In the genomic region with DNA sequence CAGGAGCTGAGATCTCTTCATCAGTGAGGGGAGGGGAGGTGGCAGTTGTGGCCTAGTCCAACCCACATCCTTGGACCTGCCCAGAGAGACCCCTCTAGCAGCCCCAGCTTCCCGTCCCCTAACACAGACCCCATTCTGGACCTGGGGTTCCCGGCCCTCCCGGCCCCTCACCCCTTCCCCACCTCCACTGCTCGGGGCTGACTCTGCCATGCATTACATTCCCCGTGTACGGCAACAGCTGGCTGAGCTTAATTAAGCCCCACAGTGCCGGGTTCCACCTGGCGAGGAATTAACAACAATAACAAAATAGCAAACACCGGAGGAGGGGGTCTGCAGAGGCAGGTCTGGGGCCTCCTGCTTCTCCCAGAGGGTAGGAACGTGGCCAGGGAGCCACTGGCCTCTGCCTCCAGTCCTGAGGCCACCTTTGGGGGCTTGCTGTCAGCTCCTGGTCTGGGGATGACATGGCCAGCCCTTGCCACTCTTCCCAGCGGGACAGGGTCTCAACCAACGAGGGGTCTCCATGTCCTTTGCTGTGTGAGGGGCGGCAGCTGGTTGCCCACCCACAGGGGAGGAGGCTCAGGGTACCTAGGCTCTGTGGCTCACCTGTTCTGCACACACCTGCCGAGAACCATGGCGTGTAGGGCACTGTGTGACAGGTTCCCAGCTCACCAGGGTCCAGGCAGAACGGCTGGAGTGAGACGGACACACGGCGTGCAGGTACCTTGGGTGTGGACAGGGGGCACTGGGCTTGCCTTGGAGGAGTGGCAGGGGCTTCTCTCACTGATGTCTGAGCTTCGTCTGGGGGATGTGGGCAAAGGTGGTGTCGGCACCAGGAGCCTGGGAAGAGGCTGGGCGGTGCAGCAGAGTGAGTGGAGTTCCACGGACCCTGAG, we compare ENCODE assay signal across 26 cellular contexts. TPM values are rescaled to one million over a fixed set of nuclear protein-coding genes. Genes with fewer than 3 reads are reported as not detected.
A peak's percentile ranks its signal among the peaks of the same experiment; 100 is the strongest.
DNase-seq lines count a peak whose midpoint lies in the region; ATAC-seq and TF ChIP-seq lines count a peak whose summit lies in the region.
"Had no signal": no experiment of that assay in that cellular context is flagged by ENCODE, and none has a peak within 500 bp of the region (broad histone marks: within the 10 kb centered on the region; RNA-seq: fewer than 3 reads in every experiment).

No MANE protein-coding gene starts in this region.

- H2BK15ac ChIP-seq in H9 (ENCODE audit: low read depth, low read length): no peak overlapping the region

- H3K27ac Mint-ChIP-seq in H9: no peak overlapping the region
- H3K27ac Mint-ChIP-seq in activated T-helper 17 cell treated with anti-CD3 and anti-CD28 coated beads, Interleukin-2, amount 50 U/mL, for 72 hours: peak overlapping the region; percentile 15
- H3K27ac Mint-ChIP-seq in stimulated activated naive B cell treated with anti-CD40 and anti-IgM and Interleukin-4, amounts not matched to agents 10 μg/mL and 1 μg/mL and 100 μg/mL, for 72 hours: no peak overlapping the region
- H3K27ac Mint-ChIP-seq: activated CD4-positive, alpha-beta T cell treated with anti-CD3 and anti-CD28 coated beads, Interleukin-2, amount 10 ng/mL, durations not matched to agents 7 days and 5 days; activated T-cell treated with anti-CD3 and anti-CD28 coated beads, Interleukin-2, amount 50 U/mL, for 24 hours had no signal

- H3K36me3 ChIP-seq in osteoblast (ENCODE audit: insufficient read depth, low read length): no peaks in the 10 kb centered on the region
- H3K36me3 ChIP-seq in trophoblast cell (ENCODE audit: control insufficient read depth in 1 of 2, insufficient read depth in 2 of 2, low read length in 2 of 2): no peaks in the 10 kb centered on the region
- H3K36me3 ChIP-seq: BLaER1 treated with 17β-estradiol and CSF1 and Interleukin-3, amounts not matched to agents 10 nM and 100 nM; Peyer's patch; SJSA1; transverse colon had no signal

- H3K9me3 ChIP-seq in H9 (ENCODE audit: control insufficient read depth, low read depth, low read length): no peaks in the 10 kb centered on the region
- no peaks in the 10 kb centered on the region for H3K9me3 ChIP-seq in osteoblast (ENCODE audit: low read depth, low read length)
- H3K9me3 ChIP-seq in trophoblast cell (ENCODE audit: insufficient read depth, low read depth, low read length): peaks cover 7% of the 10 kb centered on the region
- H3K9me3 ChIP-seq: transverse colon had no signal

- H3K4me3 ChIP-seq in osteoblast (ENCODE audit: insufficient read depth, low read length) (no peak overlapping the region), trophoblast cell (ENCODE audit: low read depth, low read length) (no peak overlapping the region)
- H3K4me3 ChIP-seq: BLaER1 treated with 17β-estradiol and CSF1 and Interleukin-3, amounts not matched to agents 10 nM and 100 nM; Peyer's patch; psoas muscle; SJSA1; transverse colon had no signal

- H3K4me1 Mint-ChIP-seq in H9: 0 out of 4 replicates have a peak, but pooled peaks cover 2% of the 10 kb centered on the region in 2 experiments
- peaks cover 13% of the 10 kb centered on the region for H3K4me1 Mint-ChIP-seq in activated T-helper 17 cell treated with anti-CD3 and anti-CD28 coated beads, Interleukin-2, amount 50 U/mL, for 72 hours
- peaks cover 0 to 3% of the 10 kb centered on the region in 2 donors for H3K4me1 Mint-ChIP-seq in stimulated activated naive B cell treated with anti-CD40 and anti-IgM and Interleukin-4, amounts not matched to agents 10 μg/mL and 1 μg/mL and 100 μg/mL, for 72 hours

- peaks cover 0 to 5% of the 10 kb centered on the region in 2 experiments; a peak in 1 of 5 replicates for H3K9me3 Mint-ChIP-seq in H9
- H3K9me3 Mint-ChIP-seq in activated T-helper 17 cell treated with anti-CD3 and anti-CD28 coated beads, Interleukin-2, amount 50 U/mL, for 72 hours: peaks cover 9% of the 10 kb centered on the region
- H3K9me3 Mint-ChIP-seq in stimulated activated naive B cell treated with anti-CD40 and anti-IgM and Interleukin-4, amounts not matched to agents 10 μg/mL and 1 μg/mL and 100 μg/mL, for 72 hours: peaks cover 15 to 16% of the 10 kb centered on the region in 2 donors

- no peak overlapping the region for H3K23ac ChIP-seq in H9 (ENCODE audit: insufficient read length, low read depth, low read length)
- H3K23ac ChIP-seq in trophoblast cell (ENCODE audit: low read length): no peak overlapping the region

- no peak overlapping the region for H4K8ac ChIP-seq in H9 (replicated peaks; ENCODE audit: insufficient read length, low read depth, low read length)
- no peak overlapping the region for H4K8ac ChIP-seq in trophoblast cell (ENCODE audit: low read depth, low read length)

- H3K27me3 ChIP-seq in H9 (ENCODE audit: insufficient read depth, low read length): no peaks in the 10 kb centered on the region
- H3K27me3 ChIP-seq in osteoblast (ENCODE audit: insufficient read depth, low read length): no peaks in the 10 kb centered on the region
- H3K27me3 ChIP-seq in trophoblast cell (ENCODE audit: insufficient read depth, low read length): no peaks in the 10 kb centered on the region
- H3K27me3 ChIP-seq: BLaER1 treated with 17β-estradiol and CSF1 and Interleukin-3, amounts not matched to agents 10 nM and 100 nM; Peyer's patch had no signal

- H3K79me1 ChIP-seq in H9 (ENCODE audit: insufficient read depth, low read depth, low read length, poor library complexity, severe bottlenecking): no peaks in the 10 kb centered on the region
- no peaks in the 10 kb centered on the region for H3K79me1 ChIP-seq in trophoblast cell (ENCODE audit: low read length)

- H4K91ac ChIP-seq in H9 (ENCODE audit: insufficient read length, low read depth, low read length) (no peak overlapping the region), trophoblast cell (ENCODE audit: low read depth, low read length) (no peak overlapping the region)

- no peak overlapping the region for H3K56ac ChIP-seq in H9 (ENCODE audit: insufficient read length, low read depth, low read length)

- H4K20me1 ChIP-seq in H9 (ENCODE audit: control insufficient read depth, insufficient read depth, insufficient read length): peaks cover 3% of the 10 kb centered on the region
- no peaks in the 10 kb centered on the region for H4K20me1 ChIP-seq in osteoblast (ENCODE audit: insufficient read depth, low read length)
- H4K20me1 ChIP-seq: BLaER1 treated with 17β-estradiol and CSF1 and Interleukin-3, amounts not matched to agents 10 nM and 100 nM had no signal

- no peak overlapping the region for H3T11ph ChIP-seq in H9 (ENCODE audit: low read length)

- TF ChIP-seq CTCF in H9 (conservative IDR thresholded peaks at IDR 0.05): no peak
- TF ChIP-seq CTCF in osteoblast (IDR thresholded peaks at IDR 0.05; ENCODE audit: extremely low read depth, low read depth, low read length): no peak
- TF ChIP-seq CTCF in GM20000 (IDR thresholded peaks at IDR 0.05; ENCODE audit: extremely low read depth, missing control alignments): no peak

- no peak overlapping the region for H2AFZ ChIP-seq in H9 (ENCODE audit: low read length)
- no peak overlapping the region for H2AFZ ChIP-seq in osteoblast (ENCODE audit: low read length)
- H2AFZ ChIP-seq in trophoblast cell (ENCODE audit: insufficient read depth, low read length, poor library complexity): no peak overlapping the region

- DNase-seq in H9: no peak
- DNase-seq in NCI-H1694 treated with DMSO at 0.1 percent for 48 hours (lab: John Stamatoyannopoulos, UW): peak; percentile 33
- DNase-seq in osteoblast (ENCODE audit: insufficient read length, low spot score, missing footprints): peak; percentile 69
- DNase-seq in trophoblast cell: no peak
- no peak for DNase-seq in GM20000 (ENCODE audit: low spot score)
- no peak for DNase-seq in stimulated activated naive B cell treated with anti-CD40 and anti-IgM and Interleukin-4, amounts not matched to agents 10 μg/mL and 1 μg/mL and 100 μg/mL, for 72 hours
- DNase-seq: activated CD4-positive, alpha-beta T cell treated with anti-CD3 and anti-CD28 coated beads, Interleukin-2, amount 10 ng/mL, durations not matched to agents 7 days and 5 days; activated gamma-delta T cell; activated T-cell treated with anti-CD3 and anti-CD28 coated beads, Interleukin-2, amount 50 U/mL, for 24 hours; central memory CD4-positive, alpha-beta T cell; DMS53; glutamatergic neuron; IMR-90; NCI-H1436 treated with DMSO at 0.1 percent for 48 hours; NCI-H510A; nucleus accumbens; Peyer's patch; stimulated activated CD4-positive, alpha-beta T cell treated with anti-CD3 and anti-CD28 coated beads, Interleukin-15, amount 100 ng/mL, for 24 hours; stimulated activated CD4-positive, alpha-beta T cell treated with anti-CD3 and anti-CD28 coated beads, Interleukin-4, amount 100 ng/mL, for 4 hours; transverse colon had no signal

- H2BK12ac ChIP-seq in H9 (ENCODE audit: insufficient read length, low read depth, low read length) (no peak overlapping the region), trophoblast cell (ENCODE audit: low read length) (no peak overlapping the region)

- no peak overlapping the region for H4K5ac ChIP-seq in H9 (ENCODE audit: insufficient read length, low read depth, low read length)

- no peak overlapping the region for H3K4me3 Mint-ChIP-seq in H9
- H3K4me3 Mint-ChIP-seq in activated T-helper 17 cell treated with anti-CD3 and anti-CD28 coated beads, Interleukin-2, amount 50 U/mL, for 72 hours: no peak overlapping the region
- H3K4me3 Mint-ChIP-seq in stimulated activated naive B cell treated with anti-CD40 and anti-IgM and Interleukin-4, amounts not matched to agents 10 μg/mL and 1 μg/mL and 100 μg/mL, for 72 hours: no peak overlapping the region
- H3K4me3 Mint-ChIP-seq: activated CD4-positive, alpha-beta T cell treated with anti-CD3 and anti-CD28 coated beads, Interleukin-2, amount 10 ng/mL, durations not matched to agents 7 days and 5 days; activated T-cell treated with anti-CD3 and anti-CD28 coated beads, Interleukin-2, amount 50 U/mL, for 24 hours had no signal

- H3K23me2 ChIP-seq in H9 (ENCODE audit: insufficient read length, low read depth, low read length, poor library complexity, severe bottlenecking): no peaks in the 10 kb centered on the region

- H3K4me2 ChIP-seq in H9 (ENCODE audit: insufficient read depth, insufficient read length, low read length): no peak overlapping the region
- H3K4me2 ChIP-seq in osteoblast (ENCODE audit: insufficient read depth, low read length): no peak overlapping the region
- no peak overlapping the region for H3K4me2 ChIP-seq in trophoblast cell (ENCODE audit: low read length)
- H3K4me2 ChIP-seq: BLaER1 treated with 17β-estradiol and CSF1 and Interleukin-3, amounts not matched to agents 10 nM and 100 nM had no signal

- H3K4ac ChIP-seq in H9 (ENCODE audit: low read depth, low read length): no peak overlapping the region
- no peak overlapping the region for H3K4ac ChIP-seq in trophoblast cell (ENCODE audit: low read depth, low read length)

- H3K36me3 Mint-ChIP-seq in H9 (ENCODE audit: insufficient read depth in 1 of 3, low read depth in 3 of 3): no peaks in the 10 kb centered on the region
- H3K36me3 Mint-ChIP-seq in activated T-helper 17 cell treated with anti-CD3 and anti-CD28 coated beads, Interleukin-2, amount 50 U/mL, for 72 hours (ENCODE audit: low read depth): peaks cover 6% of the 10 kb centered on the region
- H3K36me3 Mint-ChIP-seq in stimulated activated naive B cell treated with anti-CD40 and anti-IgM and Interleukin-4, amounts not matched to agents 10 μg/mL and 1 μg/mL and 100 μg/mL, for 72 hours: peaks cover 4 to 14% of the 10 kb centered on the region in 2 donors

- no peak for ATAC-seq in activated T-helper 17 cell treated with anti-CD3 and anti-CD28 coated beads, Interleukin-2, amount 50 U/mL, for 72 hours (replicated peaks)
- ATAC-seq in stimulated activated naive B cell treated with anti-CD40 and anti-IgM and Interleukin-4, amounts not matched to agents 10 μg/mL and 1 μg/mL and 100 μg/mL, for 72 hours (replicated peaks): no peak
- ATAC-seq: left lobe of liver, psoas muscle had no signal

- H3K18ac ChIP-seq in H9 (ENCODE audit: insufficient read length, low read depth, low read length) (no peak overlapping the region), trophoblast cell (ENCODE audit: low read length) (no peak overlapping the region)

- H3K27me3 Mint-ChIP-seq in H9 (ENCODE audit: low read depth): peaks cover 30% of the 10 kb centered on the region
- H3K27me3 Mint-ChIP-seq in activated T-helper 17 cell treated with anti-CD3 and anti-CD28 coated beads, Interleukin-2, amount 50 U/mL, for 72 hours: peaks cover 5% of the 10 kb centered on the region
- peaks cover 9 to 40% of the 10 kb centered on the region in 2 donors for H3K27me3 Mint-ChIP-seq in stimulated activated naive B cell treated with anti-CD40 and anti-IgM and Interleukin-4, amounts not matched to agents 10 μg/mL and 1 μg/mL and 100 μg/mL, for 72 hours
- H3K27me3 Mint-ChIP-seq: activated CD4-positive, alpha-beta T cell treated with anti-CD3 and anti-CD28 coated beads, Interleukin-2, amount 10 ng/mL, durations not matched to agents 7 days and 5 days; activated T-cell treated with anti-CD3 and anti-CD28 coated beads, Interleukin-2, amount 50 U/mL, for 24 hours had no signal

- no peaks in the 10 kb centered on the region for H3K79me2 ChIP-seq in H9 (ENCODE audit: insufficient read depth, low read length)
- no peaks in the 10 kb centered on the region for H3K79me2 ChIP-seq in osteoblast (ENCODE audit: insufficient read depth, low read length)
- no peaks in the 10 kb centered on the region for H3K79me2 ChIP-seq in trophoblast cell (ENCODE audit: control insufficient read depth, insufficient read depth, low read length, poor library complexity)

- no peak overlapping the region for H4K12ac ChIP-seq in trophoblast cell (ENCODE audit: low read depth, low read length)

- WGBS in H9 (ENCODE audit: extremely low coverage, insufficient read length, low lambda C conversion rate): no CpG with 5 or more reads among the region's 23 CpGs
- no CpG with 5 or more reads among the region's 23 CpGs for WGBS in trophoblast cell (ENCODE audit: extremely low coverage, insufficient coverage, insufficient read length)

- no peak overlapping the region for H2AK5ac ChIP-seq in H9 (ENCODE audit: insufficient read length, low read length)
- no peak overlapping the region for H2AK5ac ChIP-seq in trophoblast cell (ENCODE audit: low read length)

- H2BK120ac ChIP-seq in H9 (ENCODE audit: low read depth, low read length, poor library complexity, severe bottlenecking): no peak overlapping the region
- no peak overlapping the region for H2BK120ac ChIP-seq in trophoblast cell (ENCODE audit: insufficient read depth, low read length, poor library complexity)

- H3K14ac ChIP-seq in H9 (ENCODE audit: insufficient read depth, low read length) (peak overlapping the region; percentile 39; the same call in 1 of the 2 replicates), trophoblast cell (ENCODE audit: low read length) (no peak overlapping the region)

- no peak overlapping the region for H3K9ac ChIP-seq in H9 (ENCODE audit: extremely low read depth, insufficient read length, low read length)
- H3K9ac ChIP-seq in trophoblast cell (ENCODE audit: low read length): no peak overlapping the region
- H3K9ac ChIP-seq: BLaER1 treated with 17β-estradiol and CSF1 and Interleukin-3, amounts not matched to agents 10 nM and 100 nM had no signal

- H3K4me1 ChIP-seq in H9 (ENCODE audit: insufficient read depth, low read length) (no peaks in the 10 kb centered on the region), osteoblast (ENCODE audit: insufficient read depth, low read length) (no peaks in the 10 kb centered on the region), trophoblast cell (ENCODE audit: control insufficient read depth in 1 of 2, insufficient read depth in 2 of 2, low read length in 2 of 2) (no peaks in the 10 kb centered on the region)
- H3K4me1 ChIP-seq: Peyer's patch, psoas muscle, SJSA1, transverse colon had no signal

- no peak overlapping the region for H2BK5ac ChIP-seq in H9 (ENCODE audit: insufficient read length, low read length)
- no peak overlapping the region for H2BK5ac ChIP-seq in trophoblast cell (ENCODE audit: low read depth, low read length, poor library complexity)

- H2BK20ac ChIP-seq in H9 (ENCODE audit: low read depth, low read length, poor library complexity, severe bottlenecking): no peak overlapping the region

- H3K27ac ChIP-seq in H9 (ENCODE audit: insufficient read length, low read depth, low read length) (no peak overlapping the region), osteoblast (ENCODE audit: low read depth, low read length) (no peak overlapping the region), trophoblast cell (ENCODE audit: low read depth, low read length) (no peak overlapping the region)
- H3K27ac ChIP-seq: BLaER1 treated with 17β-estradiol and CSF1 and Interleukin-3, amounts not matched to agents 10 nM and 100 nM; Peyer's patch; psoas muscle; SJSA1; transverse colon had no signal

RNA-seq across cellular contexts. Expression of a gene that starts 46.9 kb away (rescaled TPM):
- total RNA-seq in H9 (2021): 2.8 and 2.9 TPM in 2 replicates
- total RNA-seq in activated T-helper 17 cell treated with anti-CD3 and anti-CD28 coated beads, Interleukin-2, amount 50 U/mL, for 72 hours: under 1 TPM in 1 of 2 donors, not detected in 1; 0.19 TPM
- total RNA-seq in osteoblast: not detected in 2 replicates
- 1.7 and 2.2 TPM in 2 replicates for polyA plus RNA-seq in trophoblast cell (2013)
- total RNA-seq: activated CD4-positive, alpha-beta T cell treated with anti-CD3 and anti-CD28 coated beads, Interleukin-2, amount 10 ng/mL, durations not matched to agents 7 days and 5 days; IMR-90; SJSA1 had no signal
- polyA plus RNA-seq: AG04450, IMR-90 had no signal

Comparison
In these comparisons a context has a peak if more than half of its experiments do, and no peak if none do; other contexts are left out.
1. DNase-seq: peak in NCI-H1694 treated with DMSO at 0.1 percent for 48 hours (single experiment) and osteoblast (single experiment); none in H9 (single experiment), trophoblast cell (0 of 2), GM20000 (single experiment) and stimulated activated naive B cell treated with anti-CD40 and anti-IgM and Interleukin-4, amounts not matched to agents 10 μg/mL and 1 μg/mL and 100 μg/mL, for 72 hours (single experiment).